1 cellular context compared by ENCODE assay signal in the genomic region with DNA sequence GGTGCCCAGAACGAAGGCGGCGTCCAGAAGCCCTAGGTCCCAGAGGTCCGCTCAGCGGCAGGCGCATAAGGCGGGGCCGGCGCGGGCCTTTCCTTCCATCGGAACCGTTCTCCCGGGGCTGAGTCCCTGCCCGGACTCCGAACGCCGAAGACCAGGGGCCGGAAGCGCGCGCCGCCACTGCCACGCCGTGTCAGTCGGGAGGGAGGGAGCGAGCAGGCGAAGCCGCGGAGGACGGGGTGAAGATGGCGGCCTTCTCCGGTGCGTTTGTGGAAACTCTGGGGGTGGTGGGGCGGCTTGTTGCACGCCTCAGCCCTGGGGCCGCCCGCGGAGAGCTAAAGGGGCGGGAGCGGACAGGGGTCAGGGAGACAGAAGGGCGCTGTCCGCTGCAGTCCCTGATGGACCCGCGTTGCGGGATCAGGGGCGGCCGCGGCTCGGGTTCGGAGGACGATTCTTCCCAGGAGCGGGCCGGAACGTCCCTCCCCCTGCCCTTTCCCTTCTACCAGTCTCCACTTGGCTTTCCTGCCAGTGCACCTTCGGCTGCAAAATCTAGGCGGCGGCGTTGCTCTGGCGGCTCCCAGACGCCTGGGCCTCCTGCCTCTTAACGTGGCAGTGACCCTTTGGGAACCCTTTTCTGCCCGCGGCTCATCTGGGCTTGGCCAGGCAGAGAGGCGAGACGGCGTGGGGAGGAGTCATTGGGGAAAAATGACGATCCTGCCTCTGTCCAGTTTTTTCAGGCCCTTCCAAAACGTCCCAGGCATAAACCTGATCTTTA.
TF ChIP-seq lines count a peak whose summit lies in the region.

Gene DDX1, plus strand, starts transcription at position 177 of the 772 bp plus-strand sequence. Its CDS starts 66 bp downstream, at position 243.

TF ChIP-seq in HepG2, 621 proteins besides CTCF, POLR2A, EP300 and RAD21 (continued from another document and continues in another):
- peak; percentile 82 for TF ChIP-seq ZEB1 (IDR thresholded peaks at IDR 0.05; ENCODE audit: insufficient replicate concordance, low read depth)
- peak; percentile 92 for TF ChIP-seq RXRA (CRISPR knock-in tag; IDR thresholded peaks at IDR 0.05)
- TF ChIP-seq, protein P1, sequence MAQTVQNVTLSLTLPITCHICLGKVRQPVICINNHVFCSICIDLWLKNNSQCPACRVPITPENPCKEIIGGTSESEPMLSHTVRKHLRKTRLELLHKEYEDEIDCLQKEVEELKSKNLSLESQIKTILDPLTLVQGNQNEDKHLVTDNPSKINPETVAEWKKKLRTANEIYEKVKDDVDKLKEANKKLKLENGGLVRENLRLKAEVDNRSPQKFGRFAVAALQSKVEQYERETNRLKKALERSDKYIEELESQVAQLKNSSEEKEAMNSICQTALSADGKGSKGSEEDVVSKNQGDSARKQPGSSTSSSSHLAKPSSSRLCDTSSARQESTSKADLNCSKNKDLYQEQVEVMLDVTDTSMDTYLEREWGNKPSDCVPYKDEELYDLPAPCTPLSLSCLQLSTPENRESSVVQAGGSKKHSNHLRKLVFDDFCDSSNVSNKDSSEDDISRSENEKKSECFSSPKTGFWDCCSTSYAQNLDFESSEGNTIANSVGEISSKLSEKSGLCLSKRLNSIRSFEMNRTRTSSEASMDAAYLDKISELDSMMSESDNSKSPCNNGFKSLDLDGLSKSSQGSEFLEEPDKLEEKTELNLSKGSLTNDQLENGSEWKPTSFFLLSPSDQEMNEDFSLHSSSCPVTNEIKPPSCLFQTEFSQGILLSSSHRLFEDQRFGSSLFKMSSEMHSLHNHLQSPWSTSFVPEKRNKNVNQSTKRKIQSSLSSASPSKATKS (CRISPR knock-in tag; IDR thresholded peaks at IDR 0.05), result peak; percentile 98; the same call in 1 of the 2 replicates
- TF ChIP-seq TEAD3 (CRISPR knock-in tag; optimal IDR thresholded peaks at IDR 0.05; ENCODE audit: borderline replicate concordance), result peak; percentile 81
- no peak for TF ChIP-seq NFIC (IDR thresholded peaks at IDR 0.05; ENCODE audit: low read length)
- peak; percentile 99 for TF ChIP-seq SRSF1 (optimal IDR thresholded peaks at IDR 0.05; ENCODE audit: low read depth, low read length)
- no peak for TF ChIP-seq NFE2 (CRISPR knock-in tag; IDR thresholded peaks at IDR 0.05)
- peak; percentile 86; the same call in 1 of the 2 replicates for TF ChIP-seq TP53 (CRISPR knock-in tag; conservative IDR thresholded peaks at IDR 0.05)
- TF ChIP-seq MED13 (CRISPR knock-in tag; IDR thresholded peaks at IDR 0.05), result peak; percentile 93; the same call in 1 of the 2 replicates
- peak; percentile 77 for TF ChIP-seq U2AF2 (IDR thresholded peaks at IDR 0.05; ENCODE audit: low read depth, low read length)
- peak; percentile 99 for TF ChIP-seq MED8 (CRISPR knock-in tag; IDR thresholded peaks at IDR 0.05; ENCODE audit: insufficient replicate concordance)
- 0 out of 4 replicates have a peak, but pooled peaks of 1 of the 2 experiments have one; percentile 3 for TF ChIP-seq MAFK (conservative IDR thresholded peaks at IDR 0.05 in 1 of 2, IDR thresholded peaks at IDR 0.05 in 1 of 2; ENCODE audit: low read length in 2 of 2)
- TF ChIP-seq KLF11 (CRISPR knock-in tag; IDR thresholded peaks at IDR 0.05), result peak; percentile 79; the same call in 1 of the 2 replicates
- TF ChIP-seq, protein P2, sequence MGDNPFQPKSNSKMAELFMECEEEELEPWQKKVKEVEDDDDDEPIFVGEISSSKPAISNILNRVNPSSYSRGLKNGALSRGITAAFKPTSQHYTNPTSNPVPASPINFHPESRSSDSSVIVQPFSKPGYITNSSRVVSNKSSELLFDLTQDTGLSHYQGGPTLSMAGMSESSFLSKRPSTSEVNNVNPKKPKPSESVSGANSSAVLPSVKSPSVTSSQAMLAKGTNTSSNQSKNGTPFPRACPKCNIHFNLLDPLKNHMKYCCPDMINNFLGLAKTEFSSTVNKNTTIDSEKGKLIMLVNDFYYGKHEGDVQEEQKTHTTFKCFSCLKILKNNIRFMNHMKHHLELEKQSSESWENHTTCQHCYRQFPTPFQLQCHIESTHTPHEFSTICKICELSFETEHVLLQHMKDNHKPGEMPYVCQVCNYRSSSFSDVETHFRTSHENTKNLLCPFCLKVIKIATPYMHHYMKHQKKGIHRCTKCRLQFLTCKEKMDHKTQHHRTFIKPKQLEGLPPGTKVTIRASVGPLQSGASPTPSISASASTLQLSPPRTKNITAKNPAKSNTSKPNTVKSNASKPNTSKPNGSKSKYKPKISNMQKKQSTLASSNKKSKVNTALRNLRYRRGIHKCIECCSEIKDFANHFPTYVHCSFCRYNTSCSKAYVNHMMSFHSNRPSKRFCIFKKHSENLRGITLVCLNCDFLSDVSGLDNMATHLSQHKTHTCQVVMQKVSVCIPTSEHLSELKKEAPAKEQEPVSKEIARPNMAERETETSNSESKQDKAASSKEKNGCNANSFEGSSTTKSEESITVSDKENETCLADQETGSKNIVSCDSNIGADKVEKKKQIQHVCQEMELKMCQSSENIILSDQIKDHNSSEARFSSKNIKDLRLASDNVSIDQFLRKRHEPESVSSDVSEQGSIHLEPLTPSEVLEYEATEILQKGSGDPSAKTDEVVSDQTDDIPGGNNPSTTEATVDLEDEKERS (CRISPR knock-in tag; IDR thresholded peaks at IDR 0.05), result peak; percentile 100
- peak; percentile 97 for TF ChIP-seq MEIS1 (CRISPR knock-in tag; IDR thresholded peaks at IDR 0.05; ENCODE audit: borderline replicate concordance)
- TF ChIP-seq ZFP82 (CRISPR knock-in tag; IDR thresholded peaks at IDR 0.05; ENCODE audit: borderline replicate concordance), result peak; percentile 93; the same call in 1 of the 2 replicates
- TF ChIP-seq DZIP1 (CRISPR knock-in tag; IDR thresholded peaks at IDR 0.05), result peak; percentile 93; the same call in 1 of the 2 replicates
- peak; percentile 98 for TF ChIP-seq ZSCAN9 (CRISPR knock-in tag; IDR thresholded peaks at IDR 0.05; ENCODE audit: borderline replicate concordance)
- TF ChIP-seq GPBP1L1 (CRISPR knock-in tag; IDR thresholded peaks at IDR 0.05), result no peak
- peak; percentile 79; the same call in 1 of the 2 replicates for TF ChIP-seq EHMT2 (IDR thresholded peaks at IDR 0.05; ENCODE audit: borderline replicate concordance, low read depth, low read length)
- TF ChIP-seq ELF1 (CRISPR knock-in tag; IDR thresholded peaks at IDR 0.05), result peak; percentile 95
- peak; percentile 88 for TF ChIP-seq ZNF770 (CRISPR knock-in tag; IDR thresholded peaks at IDR 0.05)
- no peak for TF ChIP-seq FIP1L1 (IDR thresholded peaks at IDR 0.05; ENCODE audit: borderline replicate concordance, insufficient read depth, low read depth, low read length)
- peak; percentile 100 for TF ChIP-seq KAT7 (CRISPR knock-in tag; IDR thresholded peaks at IDR 0.05; ENCODE audit: borderline replicate concordance)
- TF ChIP-seq ZSCAN12 (CRISPR knock-in tag; IDR thresholded peaks at IDR 0.05), result peak; percentile 93; the same call in 1 of the 2 replicates
- peak; percentile 83 for TF ChIP-seq ZNF24 (IDR thresholded peaks at IDR 0.05)
- TF ChIP-seq CHD4 (IDR thresholded peaks at IDR 0.05; ENCODE audit: borderline replicate concordance, low read length), result 0 out of 2 replicates have a peak, but pooled peaks have one; percentile 3
- TF ChIP-seq ZNF724P (CRISPR knock-in tag; IDR thresholded peaks at IDR 0.05; ENCODE audit: borderline replicate concordance), result peak; percentile 95
- TF ChIP-seq ZFP1 (CRISPR knock-in tag; IDR thresholded peaks at IDR 0.05), result peak; percentile 81
- no peak for TF ChIP-seq ZKSCAN1 (IDR thresholded peaks at IDR 0.05; ENCODE audit: low read length)
- TF ChIP-seq SAP130 (CRISPR knock-in tag; IDR thresholded peaks at IDR 0.05; ENCODE audit: low read depth), result peak; percentile 97
- peak; percentile 84; the same call in 1 of the 2 replicates for TF ChIP-seq SAFB2 (CRISPR knock-in tag; IDR thresholded peaks at IDR 0.05; ENCODE audit: borderline replicate concordance, low read depth)
- TF ChIP-seq ZNF562 (CRISPR knock-in tag; IDR thresholded peaks at IDR 0.05; ENCODE audit: borderline replicate concordance), result peak; percentile 80; the same call in 1 of the 2 replicates
- peak; percentile 79 for TF ChIP-seq HCFC1 (IDR thresholded peaks at IDR 0.05; ENCODE audit: low read depth, low read length)
- peak; percentile 87 for TF ChIP-seq GZF1 (CRISPR knock-in tag; IDR thresholded peaks at IDR 0.05)
- TF ChIP-seq ONECUT2 (CRISPR knock-in tag; IDR thresholded peaks at IDR 0.05), result peak; percentile 55
- peak; percentile 99 to 100 for TF ChIP-seq HMGXB4 (CRISPR knock-in tag; IDR thresholded peaks at IDR 0.05; ENCODE audit: borderline replicate concordance in 1 of 2, low read depth in 1 of 2)
- no peak for TF ChIP-seq THYN1 (CRISPR knock-in tag; IDR thresholded peaks at IDR 0.05; ENCODE audit: borderline replicate concordance, low read depth)
- TF ChIP-seq RFX3 (CRISPR knock-in tag; IDR thresholded peaks at IDR 0.05), result no peak; the same call in 1 of the 2 replicates
- peak; percentile 98 for TF ChIP-seq BORCS8-MEF2B (CRISPR knock-in tag; IDR thresholded peaks at IDR 0.05)
- TF ChIP-seq ZNF737 (CRISPR knock-in tag; IDR thresholded peaks at IDR 0.05; ENCODE audit: borderline replicate concordance), result peak; percentile 93; the same call in 1 of the 2 replicates
- peak; percentile 79; the same call in 1 of the 2 replicates for TF ChIP-seq ZBTB46 (CRISPR knock-in tag; IDR thresholded peaks at IDR 0.05; ENCODE audit: borderline replicate concordance)
- peak; percentile 98; the same call in 1 of the 2 replicates for TF ChIP-seq ZNF235 (CRISPR knock-in tag; IDR thresholded peaks at IDR 0.05; ENCODE audit: borderline replicate concordance)
- peak; percentile 73; the same call in 1 of the 2 replicates for TF ChIP-seq NR2F2 (IDR thresholded peaks at IDR 0.05; ENCODE audit: borderline replicate concordance, low read depth)
- TF ChIP-seq CBX5 (CRISPR knock-in tag; IDR thresholded peaks at IDR 0.05; ENCODE audit: borderline replicate concordance), result peak; percentile 99
- TF ChIP-seq GABPA (IDR thresholded peaks at IDR 0.05; ENCODE audit: low read depth, low read length), result peak; percentile 97
- peak; percentile 97 for TF ChIP-seq GABPA (CRISPR knock-in tag; IDR thresholded peaks at IDR 0.05; ENCODE audit: low read depth)
